In genomic region chr18:54149078-54149697, GRCh38 we compare ENCODE assay signal across 8 cellular contexts.
DNase-seq lines count a peak whose midpoint lies in the region; ATAC-seq and TF ChIP-seq lines count a peak whose summit lies in the region.

No MANE protein-coding gene starts in this region.

- H3K4me1 ChIP-seq in H9 (ENCODE audit: insufficient read depth, low read length): no peaks in the 10 kb centered on the region; the same call in 1 of the 2 replicates

- no peak overlapping the region for H2BK12ac ChIP-seq in H9 (ENCODE audit: insufficient read length, low read depth, low read length)

- H3K18ac ChIP-seq in H9 (ENCODE audit: insufficient read length, low read depth, low read length): no peak overlapping the region

- peaks cover 7% of the 10 kb centered on the region; the same call in 1 of the 2 replicates for H3K36me3 ChIP-seq in BJ (ENCODE audit: control insufficient read depth, insufficient read depth, low read length)

- TF ChIP-seq CTCF in BJ (IDR thresholded peaks at IDR 0.05; ENCODE audit: insufficient read depth, low read depth, low read length): no peak
- no peak for TF ChIP-seq CTCF in H9 (conservative IDR thresholded peaks at IDR 0.05)

- H3K9me3 ChIP-seq in H9 (ENCODE audit: control insufficient read depth, low read depth, low read length): no peaks in the 10 kb centered on the region

- no peaks in the 10 kb centered on the region for H3K23me2 ChIP-seq in H9 (ENCODE audit: insufficient read length, low read depth, low read length, poor library complexity, severe bottlenecking)

- ATAC-seq in GM19467 (IDR thresholded peaks at IDR 0.05; ENCODE audit: unreplicated experiment) (peak; percentile 43), HG03558 (IDR thresholded peaks at IDR 0.05; ENCODE audit: extremely low read depth, unreplicated experiment) (peak; percentile 35)
- peak; percentile 85 to 86 for ATAC-seq in activated T-cell treated with anti-CD3 and anti-CD28 coated beads, Interleukin-2, amount 50 U/mL, for 72 hours (replicated peaks in 1 of 2)

- DNase-seq in BJ (ENCODE audit: low read depth) (peak; percentile 81), iPS-NIHi7 (ENCODE audit: extremely low spot score) (peak; percentile 35), NCI-H1694 treated with DMSO at 0.1 percent for 48 hours (lab: John Stamatoyannopoulos, UW) (no peak), H9 (no peak)
- peak; percentile 68 to 72 for DNase-seq in activated T-cell treated with anti-CD3 and anti-CD28 coated beads, Interleukin-2, amount 50 U/mL, for 72 hours
- peak; percentile 35 to 48 for DNase-seq in stimulated activated CD8-positive, alpha-beta memory T cell treated with anti-CD3 and anti-CD28 coated beads, Interleukin-7, amount 100 ng/mL, for 4 hours (ENCODE audit: low read depth in 2 of 2)

- CTCF ChIA-PET in BJ (lab: Yijun Ruan, JAX): interaction anchor here (0.6 to 0.9 kb wide), 2 partner anchors 8 to 79 kb away, joined by 3 read pairs; no protein-coding TSS in a partner anchor

- no peak overlapping the region for H3T11ph ChIP-seq in H9 (ENCODE audit: low read length)

- H2BK20ac ChIP-seq in H9 (ENCODE audit: low read depth, low read length, poor library complexity, severe bottlenecking): no peak overlapping the region

- no peak overlapping the region for H4K91ac ChIP-seq in H9 (ENCODE audit: insufficient read length, low read depth, low read length)

- H2BK15ac ChIP-seq in H9 (ENCODE audit: low read depth, low read length): no peak overlapping the region

- WGBS in H9 (ENCODE audit: extremely low coverage, insufficient read length, low lambda C conversion rate): no CpG with 5 or more reads among the region's 3 CpGs

- no peaks in the 10 kb centered on the region for H3K79me1 ChIP-seq in H9 (ENCODE audit: insufficient read depth, low read depth, low read length, poor library complexity, severe bottlenecking)

- no peak overlapping the region for H3K23ac ChIP-seq in H9 (ENCODE audit: insufficient read length, low read depth, low read length)

- H4K5ac ChIP-seq in H9 (ENCODE audit: insufficient read length, low read depth, low read length): no peak overlapping the region

- no peak overlapping the region for H2BK120ac ChIP-seq in H9 (ENCODE audit: low read depth, low read length, poor library complexity, severe bottlenecking)

- POLR2A ChIA-PET in BJ (lab: Charles Lee): no interaction called here

- no peaks in the 10 kb centered on the region for H3K79me2 ChIP-seq in H9 (ENCODE audit: insufficient read depth, low read length)

- H3K4me3 ChIP-seq in BJ (ENCODE audit: low read depth, low read length): no peak overlapping the region

- no peak overlapping the region for H3K9ac ChIP-seq in H9 (ENCODE audit: extremely low read depth, insufficient read length, low read length)

- no peaks in the 10 kb centered on the region for H3K27me3 Mint-ChIP-seq in activated T-cell treated with anti-CD3 and anti-CD28 coated beads, Interleukin-2, amount 50 U/mL, for 72 hours (ENCODE audit: low read depth)
- H3K27me3 Mint-ChIP-seq in H9 (ENCODE audit: low read depth): no peaks in the 10 kb centered on the region

- no peak overlapping the region for H3K56ac ChIP-seq in H9 (ENCODE audit: insufficient read length, low read depth, low read length)

- no peak overlapping the region for H2AFZ ChIP-seq in H9 (ENCODE audit: low read length)

- H4K20me1 ChIP-seq in H9 (ENCODE audit: control insufficient read depth, insufficient read depth, insufficient read length): peaks cover 2% of the 10 kb centered on the region

- peaks cover 6 to 20% of the 10 kb centered on the region in 2 donors for H3K36me3 Mint-ChIP-seq in activated T-cell treated with anti-CD3 and anti-CD28 coated beads, Interleukin-2, amount 50 U/mL, for 72 hours (ENCODE audit: insufficient read depth in 2 of 2)
- no peaks in the 10 kb centered on the region for H3K36me3 Mint-ChIP-seq in H9 (ENCODE audit: insufficient read depth in 1 of 3, low read depth in 3 of 3)

- H3K9me3 Mint-ChIP-seq in activated T-cell treated with anti-CD3 and anti-CD28 coated beads, Interleukin-2, amount 50 U/mL, for 72 hours: peaks cover 0 to 2% of the 10 kb centered on the region in 2 donors
- peaks cover 0 to under 1% of the 10 kb centered on the region in 2 experiments; a peak in 1 of 5 replicates for H3K9me3 Mint-ChIP-seq in H9

- peak overlapping the region; percentile 100 for H3K27ac Mint-ChIP-seq in activated T-cell treated with anti-CD3 and anti-CD28 coated beads, Interleukin-2, amount 50 U/mL, for 72 hours
- peak overlapping the region in 1 of 3 experiments; percentile 14; a peak in 1 of 7 replicates for H3K27ac Mint-ChIP-seq in H9

- H3K4me1 Mint-ChIP-seq in activated T-cell treated with anti-CD3 and anti-CD28 coated beads, Interleukin-2, amount 50 U/mL, for 72 hours (ENCODE audit: low read depth): peaks cover 65% of the 10 kb centered on the region
- H3K4me1 Mint-ChIP-seq in H9: peaks cover 20 to 22% of the 10 kb centered on the region in 2 experiments

- no peak overlapping the region for H3K4ac ChIP-seq in H9 (ENCODE audit: low read depth, low read length)

- no peak overlapping the region for H2BK5ac ChIP-seq in H9 (ENCODE audit: insufficient read length, low read length)

- H2AK5ac ChIP-seq in H9 (ENCODE audit: insufficient read length, low read length): no peak overlapping the region

- H3K27me3 ChIP-seq in BJ (ENCODE audit: control insufficient read depth, insufficient read depth, low read length) (no peaks in the 10 kb centered on the region), H9 (ENCODE audit: insufficient read depth, low read length) (no peaks in the 10 kb centered on the region)

- no peak overlapping the region for H3K4me2 ChIP-seq in H9 (ENCODE audit: insufficient read depth, insufficient read length, low read length)

- no peak overlapping the region for H3K27ac ChIP-seq in H9 (ENCODE audit: insufficient read length, low read depth, low read length)

- H3K4me3 Mint-ChIP-seq in activated T-cell treated with anti-CD3 and anti-CD28 coated beads, Interleukin-2, amount 50 U/mL, for 72 hours: peak overlapping the region; percentile 78 to 92
- H3K4me3 Mint-ChIP-seq in H9: no peak overlapping the region

- H4K8ac ChIP-seq in H9 (replicated peaks; ENCODE audit: insufficient read length, low read depth, low read length): no peak overlapping the region

- no peak overlapping the region for H3K14ac ChIP-seq in H9 (ENCODE audit: insufficient read depth, low read length)

Comparison
In these comparisons a context has a peak if more than half of its experiments do, and no peak if none do; other contexts are left out.
1. DNase-seq: peak in BJ (single experiment), activated T-cell treated with anti-CD3 and anti-CD28 coated beads, Interleukin-2, amount 50 U/mL, for 72 hours (2 of 2), iPS-NIHi7 (single experiment) and stimulated activated CD8-positive, alpha-beta memory T cell treated with anti-CD3 and anti-CD28 coated beads, Interleukin-7, amount 100 ng/mL, for 4 hours (2 of 2); none in NCI-H1694 treated with DMSO at 0.1 percent for 48 hours (single experiment) and H9 (single experiment).
2. ATAC-seq: peak in every context shown above with its lines; median percentile 86 in activated T-cell treated with anti-CD3 and anti-CD28 coated beads, Interleukin-2, amount 50 U/mL, for 72 hours; 43 in GM19467; 35 in HG03558.
3. H3K4me3 Mint-ChIP-seq: peak in activated T-cell treated with anti-CD3 and anti-CD28 coated beads, Interleukin-2, amount 50 U/mL, for 72 hours (2 of 2); none in H9 (0 of 2).